8 cellular contexts compared by ENCODE assay signal in the genomic region with DNA sequence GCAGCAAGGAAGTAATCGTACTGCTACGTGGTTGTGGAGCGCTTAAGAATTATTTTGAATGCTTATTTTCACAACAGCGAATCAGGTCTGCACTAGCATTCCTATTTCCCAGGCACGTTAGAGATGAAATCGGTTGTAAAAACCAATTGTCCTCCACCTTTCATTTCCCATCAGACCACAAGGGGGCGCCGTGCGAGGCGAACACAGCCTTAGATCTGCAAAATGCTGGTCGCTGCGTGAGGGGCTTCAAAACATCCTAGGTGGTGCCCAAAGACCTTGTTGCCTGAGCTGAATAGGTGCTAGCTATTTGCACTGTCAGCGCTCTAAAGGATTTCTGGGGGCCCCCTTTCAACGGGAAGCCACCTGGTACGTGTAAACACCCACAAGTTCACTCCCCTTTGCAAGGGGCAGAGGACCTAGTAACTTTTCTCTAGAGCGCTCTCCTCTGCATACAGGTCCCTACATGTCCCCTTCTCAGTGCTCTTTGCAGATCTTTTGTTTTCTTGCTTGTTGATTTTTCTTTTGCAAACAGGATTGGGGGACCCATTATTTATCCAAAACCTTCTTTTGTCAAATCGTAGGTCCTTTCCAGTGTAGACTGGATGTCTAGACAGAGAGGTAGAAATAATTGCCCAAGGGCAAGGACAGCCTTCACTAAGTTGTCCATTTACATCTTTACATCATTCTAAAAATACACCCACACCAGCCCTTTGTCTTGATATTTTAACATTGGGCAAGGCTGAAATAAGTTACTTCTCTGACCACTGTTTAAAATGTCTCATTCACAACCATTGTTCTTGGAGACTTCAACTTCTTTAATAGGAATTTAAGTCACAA. TPM values are rescaled to one million over a fixed set of nuclear protein-coding genes. Genes with fewer than 3 reads are reported as not detected.
DNase-seq lines count a peak whose midpoint lies in the region; ATAC-seq and TF ChIP-seq lines count a peak whose summit lies in the region.

No MANE protein-coding gene starts in this region.

- H3K4me3 ChIP-seq in WERI-Rb-1 (ENCODE audit: low read depth, low read length): no peak overlapping the region

- in situ Hi-C loops in T47D (cut with HindIII; ENCODE audit: low pct_unique_long_range_greater_than_20kb, low sequenced_read_pairs): no loop called here

- H3K9me3 ChIP-seq in WERI-Rb-1 (ENCODE audit: severe bottlenecking): no peaks in the 10 kb centered on the region

- H3K27ac ChIP-seq in WERI-Rb-1: no peak overlapping the region

- ATAC-seq in GM21528 (IDR thresholded peaks at IDR 0.05; ENCODE audit: low FRiP score, unreplicated experiment): no peak

- H3K36me3 ChIP-seq in WERI-Rb-1: no peaks in the 10 kb centered on the region

- peak; percentile 93 for TF ChIP-seq CTCF in WERI-Rb-1 (IDR thresholded peaks at IDR 0.05; ENCODE audit: low read depth, low read length)

- no peaks in the 10 kb centered on the region for H3K27me3 ChIP-seq in WERI-Rb-1 (ENCODE audit: insufficient read depth, low read depth, severe bottlenecking)

- DNase-seq in DMS 273 (lab: John Stamatoyannopoulos, UW; ENCODE audit: unreplicated experiment) (peak; percentile 81), DMS 273 treated with DMSO at 0.1 percent for 48 hours (lab: John Stamatoyannopoulos, UW) (no peak), M059J (ENCODE audit: low read depth) (peak; percentile 56), WERI-Rb-1 (peak; percentile 86), T47D (ENCODE audit: low read depth in 1 of 2, low spot score in 1 of 2) (peak; percentile 49 to 71), kidney tubule cell (ENCODE audit: low spot score) (peak; percentile 55)
- DNase-seq in stimulated activated CD4-positive, alpha-beta T cell treated with anti-CD3 and anti-CD28 coated beads, Interleukin-4, amount 100 ng/mL, for 24 hours: peak; percentile 78

RNA-seq across cellular contexts. Expression of gene NEDD9, which starts 59.7 kb away (rescaled TPM):
- 53.5 and 79.4 TPM in 2 replicates for total RNA-seq in M059J (2014; rRNA removed; shearing (Covaris generic))
